ENCODE assay signal across 18 cellular contexts in genomic region chr9:72460342-72461312, GRCh38.
A peak's percentile ranks its signal among the peaks of the same experiment; 100 is the strongest.
DNase-seq lines count a peak whose midpoint lies in the region; ATAC-seq lines count a peak whose summit lies in the region.
"Had no signal": no experiment of that assay in that cellular context is flagged by ENCODE, and none has a peak within 500 bp of the region (broad histone marks: within the 10 kb centered on the region; RNA-seq: fewer than 3 reads in every experiment).

No MANE protein-coding gene starts in this region.

- no peak overlapping the region for H3K4me3 Mint-ChIP-seq in activated CD4-positive, alpha-beta T cell treated with anti-CD3 and anti-CD28 coated beads, Interleukin-2, amount 10 ng/mL, durations not matched to agents 7 days and 5 days
- H3K4me3 Mint-ChIP-seq: activated naive CD4-positive, alpha-beta T cell treated with anti-CD3 and anti-CD28 coated beads, Interleukin-2, amount 10 ng/mL, durations not matched to agents 7 days and 5 days had no signal

- CTCF ChIA-PET in activated CD4-positive, alpha-beta T cell treated with anti-CD3 and anti-CD28 coated beads, Interleukin-2, amount 10 ng/mL, durations not matched to agents 7 days and 5 days (lab: Charles Lee), result interaction anchor here (0.6 kb wide), 1 partner anchor 894 kb away, joined by 4 read pairs; no protein-coding TSS in a partner anchor

- no peaks in the 10 kb centered on the region for H3K36me3 Mint-ChIP-seq in activated CD4-positive, alpha-beta T cell treated with anti-CD3 and anti-CD28 coated beads, Interleukin-2, amount 10 ng/mL, durations not matched to agents 7 days and 5 days (ENCODE audit: low read depth)
- H3K36me3 Mint-ChIP-seq: activated naive CD4-positive, alpha-beta T cell treated with anti-CD3 and anti-CD28 coated beads, Interleukin-2, amount 10 ng/mL, durations not matched to agents 7 days and 5 days had no signal

- H3K4me3 ChIP-seq in SK-N-MC (no peak overlapping the region), H7 (ENCODE audit: insufficient read depth, low read depth, low read length) (no peak overlapping the region)
- H3K4me3 ChIP-seq: transverse colon had no signal

- H3K36me3 ChIP-seq in SK-N-MC (ENCODE audit: insufficient read depth, low read length) (no peaks in the 10 kb centered on the region), H7 (replicated peaks; ENCODE audit: control insufficient read depth, insufficient read depth, low read length) (no peaks in the 10 kb centered on the region)
- H3K36me3 ChIP-seq: transverse colon had no signal

- no peak overlapping the region for H3K27ac ChIP-seq in SK-N-MC
- H3K27ac ChIP-seq: transverse colon had no signal

- H3K27me3 Mint-ChIP-seq in activated CD4-positive, alpha-beta T cell treated with anti-CD3 and anti-CD28 coated beads, Interleukin-2, amount 10 ng/mL, durations not matched to agents 7 days and 5 days, result no peaks in the 10 kb centered on the region
- H3K27me3 Mint-ChIP-seq: activated naive CD4-positive, alpha-beta T cell treated with anti-CD3 and anti-CD28 coated beads, Interleukin-2, amount 10 ng/mL, durations not matched to agents 7 days and 5 days had no signal

- H3K9me3 Mint-ChIP-seq in activated CD4-positive, alpha-beta T cell treated with anti-CD3 and anti-CD28 coated beads, Interleukin-2, amount 10 ng/mL, durations not matched to agents 7 days and 5 days, result no peaks in the 10 kb centered on the region
- H3K9me3 Mint-ChIP-seq: activated naive CD4-positive, alpha-beta T cell treated with anti-CD3 and anti-CD28 coated beads, Interleukin-2, amount 10 ng/mL, durations not matched to agents 7 days and 5 days had no signal

- POLR2A ChIA-PET in activated CD4-positive, alpha-beta T cell treated with anti-CD3 and anti-CD28 coated beads, Interleukin-2, amount 10 ng/mL, durations not matched to agents 7 days and 5 days (lab: Charles Lee), result no interaction called here

- H3K4me1 Mint-ChIP-seq in activated CD4-positive, alpha-beta T cell treated with anti-CD3 and anti-CD28 coated beads, Interleukin-2, amount 10 ng/mL, durations not matched to agents 7 days and 5 days, result peaks cover 15% of the 10 kb centered on the region

- no peaks in the 10 kb centered on the region for H3K9me3 ChIP-seq in SK-N-MC (ENCODE audit: low read depth, low read length)
- H3K9me3 ChIP-seq: transverse colon had no signal

- no peak overlapping the region for H3K27ac Mint-ChIP-seq in activated CD4-positive, alpha-beta T cell treated with anti-CD3 and anti-CD28 coated beads, Interleukin-2, amount 10 ng/mL, durations not matched to agents 7 days and 5 days
- H3K27ac Mint-ChIP-seq: activated naive CD4-positive, alpha-beta T cell treated with anti-CD3 and anti-CD28 coated beads, Interleukin-2, amount 10 ng/mL, durations not matched to agents 7 days and 5 days had no signal

- ATAC-seq in GM19463 (IDR thresholded peaks at IDR 0.05; ENCODE audit: unreplicated experiment), result peak; percentile 44
- ATAC-seq in left lobe of liver, result peak; percentile 67
- ATAC-seq in HG03520 (IDR thresholded peaks at IDR 0.05; ENCODE audit: unreplicated experiment), result no peak
- ATAC-seq: left ventricle myocardium superior had no signal

- H3K27me3 ChIP-seq in H7 (ENCODE audit: control insufficient read depth, insufficient read depth, low read length), result no peaks in the 10 kb centered on the region
- H3K27me3 ChIP-seq: transverse colon had no signal

- peak overlapping the region; percentile 29 for H3K9ac ChIP-seq in SK-N-MC (ENCODE audit: insufficient read length)

- no peak for DNase-seq in SK-N-MC (ENCODE audit: low read depth, low spot score)
- no peak for DNase-seq in left lobe of liver (ENCODE audit: low spot score)
- DNase-seq in activated CD4-positive, alpha-beta T cell treated with anti-CD3 and anti-CD28 coated beads, Interleukin-2, amount 10 ng/mL, durations not matched to agents 7 days and 5 days, result no peak
- no peak for DNase-seq in SW 1271 (lab: John Stamatoyannopoulos, UW)
- DNase-seq in H7, result no peak
- DNase-seq: activated naive CD4-positive, alpha-beta T cell treated with anti-CD3 and anti-CD28 coated beads, Interleukin-2, amount 10 ng/mL, durations not matched to agents 7 days and 5 days; activated T-cell treated with anti-CD3 and anti-CD28 coated beads, Interleukin-2, amount 50 U/mL, for 48 hours; aorta; cerebellar nuclear complex; effector CD8-positive, alpha-beta T cell; KBM-7; left ventricle myocardium superior; NCI-H1930; NCI-H446 treated with DMSO at 0.1 percent for 48 hours; stimulated activated naive CD4-positive, alpha-beta T cell treated with Interleukin-2 at 50 U/mL for 16 hours; transverse colon had no signal
